Comparison of ENCODE assay signal across 2 cellular contexts in genomic region chr16:48501516-48502377, GRCh38.
A peak's percentile ranks its signal among the peaks of the same experiment; 100 is the strongest.
TF ChIP-seq lines count a peak whose summit lies in the region.

No MANE protein-coding gene starts in this region.

TF ChIP-seq in PFSK-1, 5 proteins besides CTCF, POLR2A, EP300 and RAD21 (continued from another document):
- peak in 1 of 2 experiments; percentile 64; a peak in 1 of 4 replicates for TF ChIP-seq REST (IDR thresholded peaks at IDR 0.05; ENCODE audit: insufficient read depth in 1 of 2, low read depth in 2 of 2, low read length in 2 of 2)
- TF ChIP-seq FOXP2 (optimal IDR thresholded peaks at IDR 0.05; ENCODE audit: borderline replicate concordance, extremely low read depth, extremely low read length, insufficient read depth) = no peak
- TF ChIP-seq SIN3A (IDR thresholded peaks at IDR 0.05; ENCODE audit: borderline replicate concordance, insufficient read depth, low read length) = no peak

TF ChIP-seq in H1, 55 proteins besides CTCF, POLR2A, EP300 and RAD21 (continued from another document):
- TF ChIP-seq SRF (IDR thresholded peaks at IDR 0.05; ENCODE audit: low read depth, low read length) = no peak
TF ChIP-seq in H1: peak in this region for 1.
